ENCODE assay signal across 17 cellular contexts in genomic region chr1:109826446-109826845, GRCh38.
"Had no signal": no experiment of that assay in that cellular context is flagged by ENCODE, and none has a peak within 500 bp of the region (broad histone marks: within the 10 kb centered on the region; RNA-seq: fewer than 3 reads in every experiment).

No MANE protein-coding gene starts in this region.

- ATAC-seq: gastrocnemius medialis; mucosa of descending colon; naive thymus-derived CD8-positive, alpha-beta T cell; stimulated activated naive CD8-positive, alpha-beta T cell treated with anti-CD3 and anti-CD28 coated beads, Interleukin-15, amount 100 ng/mL, for 72 hours had no signal

- H3K9me3 ChIP-seq: gastrocnemius medialis, mucosa of descending colon, SJCRH30 had no signal

- H3K36me3 ChIP-seq: gastrocnemius medialis, SJCRH30, WERI-Rb-1 had no signal

- H3K4me3 Mint-ChIP-seq: activated CD4-positive, alpha-beta T cell treated with anti-CD3 and anti-CD28 coated beads for 36 hours; activated naive CD4-positive, alpha-beta T cell treated with anti-CD3 and anti-CD28 coated beads for 36 hours; naive thymus-derived CD8-positive, alpha-beta T cell; stimulated activated naive CD8-positive, alpha-beta T cell treated with anti-CD3 and anti-CD28 coated beads, Interleukin-15, amount 100 ng/mL, for 72 hours had no signal

- H3K36me3 Mint-ChIP-seq: naive thymus-derived CD8-positive, alpha-beta T cell had no signal

- H3K9me3 Mint-ChIP-seq: activated T-helper 17 cell treated with anti-CD3 and anti-CD28 coated beads, Interleukin-2, amount 50 U/mL, for 72 hours had no signal

- H3K27me3 Mint-ChIP-seq: activated CD4-positive, alpha-beta T cell treated with anti-CD3 and anti-CD28 coated beads for 36 hours; activated T-helper 17 cell treated with anti-CD3 and anti-CD28 coated beads, Interleukin-2, amount 50 U/mL, for 72 hours; naive thymus-derived CD8-positive, alpha-beta T cell; stimulated activated naive CD8-positive, alpha-beta T cell treated with anti-CD3 and anti-CD28 coated beads, Interleukin-15, amount 100 ng/mL, for 72 hours had no signal

- H3K27ac Mint-ChIP-seq: activated CD4-positive, alpha-beta T cell treated with anti-CD3 and anti-CD28 coated beads for 36 hours; activated naive CD4-positive, alpha-beta T cell treated with anti-CD3 and anti-CD28 coated beads for 36 hours had no signal

- H3K27me3 ChIP-seq: gastrocnemius medialis, SJCRH30 had no signal

- H3K27ac ChIP-seq: SJCRH30, WERI-Rb-1 had no signal

- H3K4me3 ChIP-seq: coronary artery, gastrocnemius medialis, lung, mucosa of descending colon, SJCRH30 had no signal

- DNase-seq: activated CD4-positive, alpha-beta T cell treated with anti-CD3 and anti-CD28 coated beads for 36 hours; activated naive CD4-positive, alpha-beta T cell treated with anti-CD3 and anti-CD28 coated beads for 36 hours; caudate nucleus; effector CD4-positive, alpha-beta T cell; gastrocnemius medialis; kidney; mucosa of descending colon; naive thymus-derived CD8-positive, alpha-beta T cell; occipital lobe; SJCRH30; stimulated activated CD4-positive, alpha-beta T cell treated with anti-CD3 and anti-CD28 coated beads, Interleukin-4, amount 100 ng/mL, for 1 hour; stimulated activated naive CD8-positive, alpha-beta T cell treated with anti-CD3 and anti-CD28 coated beads, Interleukin-15, amount 100 ng/mL, for 72 hours; T-helper 9 cell; WERI-Rb-1 had no signal

- FAIRE-seq: kidney had no signal
